In the genomic region with DNA sequence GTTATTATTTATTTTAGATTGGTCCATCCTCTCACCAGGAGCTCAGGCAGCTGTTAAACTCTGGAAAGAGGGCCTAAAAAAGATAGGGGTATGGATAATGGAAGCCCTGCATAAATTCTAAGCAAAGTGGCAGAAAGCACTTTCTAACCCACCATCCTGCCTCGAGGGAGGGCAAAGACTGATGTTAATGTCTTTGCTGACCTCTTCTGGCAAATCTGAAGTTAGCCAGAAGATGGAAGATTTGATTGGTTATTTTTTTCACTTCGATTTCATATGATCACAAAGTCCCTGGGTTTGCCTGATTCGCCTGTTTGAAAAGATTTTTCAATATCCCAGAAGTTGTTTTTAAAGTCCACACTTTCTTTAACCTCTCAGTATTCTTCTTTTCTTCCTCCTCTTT, we compare ENCODE assay signal across 1 cellular context.
TF ChIP-seq lines count a peak whose summit lies in the region.

No MANE protein-coding gene starts in this region.

TF ChIP-seq in HepG2, 621 proteins besides CTCF, POLR2A, EP300 and RAD21 (continued from another document):
- TF ChIP-seq, protein P1, sequence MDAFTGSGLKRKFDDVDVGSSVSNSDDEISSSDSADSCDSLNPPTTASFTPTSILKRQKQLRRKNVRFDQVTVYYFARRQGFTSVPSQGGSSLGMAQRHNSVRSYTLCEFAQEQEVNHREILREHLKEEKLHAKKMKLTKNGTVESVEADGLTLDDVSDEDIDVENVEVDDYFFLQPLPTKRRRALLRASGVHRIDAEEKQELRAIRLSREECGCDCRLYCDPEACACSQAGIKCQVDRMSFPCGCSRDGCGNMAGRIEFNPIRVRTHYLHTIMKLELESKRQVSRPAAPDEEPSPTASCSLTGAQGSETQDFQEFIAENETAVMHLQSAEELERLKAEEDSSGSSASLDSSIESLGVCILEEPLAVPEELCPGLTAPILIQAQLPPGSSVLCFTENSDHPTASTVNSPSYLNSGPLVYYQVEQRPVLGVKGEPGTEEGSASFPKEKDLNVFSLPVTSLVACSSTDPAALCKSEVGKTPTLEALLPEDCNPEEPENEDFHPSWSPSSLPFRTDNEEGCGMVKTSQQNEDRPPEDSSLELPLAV (CRISPR knock-in tag; conservative IDR thresholded peaks at IDR 0.05; ENCODE audit: low read depth) = no peak
